In genomic region chr19:11964858-11965645, GRCh38 we compare ENCODE assay signal across 8 cellular contexts. TPM values are rescaled to one million over a fixed set of nuclear protein-coding genes. Genes with fewer than 3 reads are reported as not detected.
DNase-seq lines count a peak whose midpoint lies in the region; ATAC-seq, FAIRE-seq and TF ChIP-seq lines count a peak whose summit lies in the region.

Gene ZNF763, plus strand, starts transcription at chr19:11965040. Its CDS starts 169 bp downstream, at chr19:11965209.

- peaks cover 8% of the 10 kb centered on the region for H3K36me3 ChIP-seq in Karpas-422 (ENCODE audit: insufficient read depth, low read length)
- no peaks in the 10 kb centered on the region for H3K36me3 ChIP-seq in SK-N-SH (replicated peaks in 1 of 2; ENCODE audit: control insufficient read depth in 1 of 2, insufficient read depth in 2 of 2, low read length in 1 of 2)
- no peaks in the 10 kb centered on the region for H3K36me3 ChIP-seq in suprapubic skin

- peaks cover 0 to 11% of the 10 kb centered on the region in 2 donors for H3K36me3 Mint-ChIP-seq in activated naive CD4-positive, alpha-beta T cell treated with anti-CD3 and anti-CD28 coated beads, Interleukin-2, amount 50 U/mL, for 72 hours

- H3K27ac Mint-ChIP-seq in activated naive CD4-positive, alpha-beta T cell treated with anti-CD3 and anti-CD28 coated beads, Interleukin-2, amount 50 U/mL, for 72 hours: peak within 1 kb of the TSS; percentile 25 to 47

- CTCF ChIA-PET in SK-N-SH (lab: Yijun Ruan, JAX): interaction anchor here (0.6 to 7.8 kb wide), 12 partner anchors 10 to 175 kb away, joined by 3 to 123 read pairs (median 8); partner anchors contain the start of genes ZNF20, ZNF491, ZNF700 and ZNF878

- TF ChIP-seq EP300 in SK-N-SH (IDR thresholded peaks at IDR 0.05; ENCODE audit: borderline replicate concordance in 1 of 2, low read depth in 1 of 2, low read length in 1 of 2) (no peak), suprapubic skin (IDR thresholded peaks at IDR 0.05) (no peak)

- H2AFZ ChIP-seq in Karpas-422 (ENCODE audit: low read length) (peak within 1 kb of the TSS; percentile 83), SK-N-SH (ENCODE audit: low read depth) (peak within 1 kb of the TSS; percentile 77)

- H3K27ac ChIP-seq in Karpas-422 (ENCODE audit: low read length): peak within 1 kb of the TSS; percentile 63
- H3K27ac ChIP-seq in SK-N-SH (ENCODE audit: low read depth in 2 of 2, low read length in 1 of 2): peak within 1 kb of the TSS; percentile 30 to 72
- H3K27ac ChIP-seq in suprapubic skin: peak within 1 kb of the TSS; percentile 91

- DNase-seq in D721Med (ENCODE audit: insufficient read length, low spot score) (peak; percentile 56), Karpas-422 (peak; percentile 97), SK-N-SH (peak; percentile 92), head of caudate nucleus (peak; percentile 91 to 98 (median 96)), occipital lobe (lab: John Stamatoyannopoulos, UW) (peak; percentile 80), suprapubic skin (ENCODE audit: low spot score in 2 of 2) (peak; percentile 96 to 97)
- peak; percentile 84 to 91 for DNase-seq in activated naive CD4-positive, alpha-beta T cell treated with anti-CD3 and anti-CD28 coated beads, Interleukin-2, amount 50 U/mL, for 72 hours (ENCODE audit: low spot score in 2 of 2)

- H3K9me3 ChIP-seq in Karpas-422 (ENCODE audit: low read length): no peaks in the 10 kb centered on the region
- H3K9me3 ChIP-seq in SK-N-SH: no peaks in the 10 kb centered on the region
- H3K9me3 ChIP-seq in suprapubic skin: no peaks in the 10 kb centered on the region

- ATAC-seq in GM21576 (IDR thresholded peaks at IDR 0.05; ENCODE audit: unreplicated experiment): peak; percentile 90
- peak; percentile 95 to 96 for ATAC-seq in activated naive CD4-positive, alpha-beta T cell treated with anti-CD3 and anti-CD28 coated beads, Interleukin-2, amount 50 U/mL, for 72 hours

- H3K4me3 ChIP-seq in Karpas-422 (ENCODE audit: low read length) (peak within 1 kb of the TSS; percentile 91), SK-N-SH (ENCODE audit: low read depth in 2 of 2, low read length in 1 of 2) (peak within 1 kb of the TSS; percentile 65), suprapubic skin (peak within 1 kb of the TSS; percentile 71)

- H3F3A ChIP-seq in SK-N-SH (replicated peaks; ENCODE audit: insufficient read depth): peaks cover 5% of the 10 kb centered on the region

- 0 out of 2 replicates have a peak, but pooled peaks cover 5% of the 10 kb centered on the region for H3K79me2 ChIP-seq in Karpas-422 (ENCODE audit: low read length)
- no peaks in the 10 kb centered on the region for H3K79me2 ChIP-seq in SK-N-SH (ENCODE audit: insufficient read depth)

- H3K4me1 ChIP-seq in Karpas-422 (ENCODE audit: low read length) (peaks cover 15% of the 10 kb centered on the region), SK-N-SH (ENCODE audit: control insufficient read depth in 1 of 2, insufficient read depth in 2 of 2, low read depth in 1 of 2, low read length in 1 of 2) (peaks cover 0 to 7% of the 10 kb centered on the region in 2 experiments; a peak in 1 of 4 replicates), suprapubic skin (peaks cover 26% of the 10 kb centered on the region)

- intact Hi-C loops in head of caudate nucleus (cut with DNase I): no loop called here

- peaks cover 0 to 12% of the 10 kb centered on the region in 2 donors for H3K9me3 Mint-ChIP-seq in activated naive CD4-positive, alpha-beta T cell treated with anti-CD3 and anti-CD28 coated beads, Interleukin-2, amount 50 U/mL, for 72 hours

- H4K20me1 ChIP-seq in Karpas-422 (ENCODE audit: insufficient read depth, low read depth, low read length): no peaks in the 10 kb centered on the region
- H4K20me1 ChIP-seq in SK-N-SH (ENCODE audit: insufficient read depth): no peaks in the 10 kb centered on the region

- H3K9me2 ChIP-seq in Karpas-422 (replicated peaks; ENCODE audit: insufficient read depth, low read length) (no peaks in the 10 kb centered on the region), SK-N-SH (no peaks in the 10 kb centered on the region)

- TF ChIP-seq CTCF in D721Med (IDR thresholded peaks at IDR 0.05; ENCODE audit: insufficient read depth, missing control alignments) (no peak), SK-N-SH (IDR thresholded peaks at IDR 0.05) (no peak), suprapubic skin (IDR thresholded peaks at IDR 0.05) (no peak)

- H3K4me2 ChIP-seq in Karpas-422 (ENCODE audit: low read depth, low read length, poor library complexity, severe bottlenecking): peak within 1 kb of the TSS; percentile 85
- H3K4me2 ChIP-seq in SK-N-SH: peak within 1 kb of the TSS; percentile 74

- H3K9ac ChIP-seq in Karpas-422 (ENCODE audit: low read length) (peak within 1 kb of the TSS; percentile 82), SK-N-SH (peak within 1 kb of the TSS; percentile 69)

- no peak for TF ChIP-seq RAD21 in SK-N-SH (IDR thresholded peaks at IDR 0.05; ENCODE audit: low read length)

- 3% methylated on average over 31 of the region's 47 CpGs for WGBS in SK-N-SH (ENCODE audit: low lambda C conversion rate)
- WGBS in suprapubic skin: 4% methylated on average over 14 of the region's 47 CpGs

- POLR2A ChIA-PET in SK-N-SH (lab: Yijun Ruan, JAX): interaction anchor here (0.5 to 2.5 kb wide), 9 partner anchors 10 to 675 kb away, joined by 3 to 12 read pairs (median 4); partner anchors contain the start of genes ZNF20, ZNF491 and ZNF878

- TF ChIP-seq POLR2A in suprapubic skin (IDR thresholded peaks at IDR 0.05): peak in 1 of 2 donors; percentile 33

- FAIRE-seq in D721Med (lab: Jason Lieb, UNC): no peak

- H3K27me3 ChIP-seq in Karpas-422 (ENCODE audit: low read length) (no peaks in the 10 kb centered on the region), SK-N-SH (ENCODE audit: insufficient read depth) (no peaks in the 10 kb centered on the region), suprapubic skin (no peaks in the 10 kb centered on the region)

TF ChIP-seq in SK-N-SH, 30 proteins besides CTCF, POLR2A, EP300 and RAD21 (continues in another document):
- no peak for TF ChIP-seq ZBTB33 (IDR thresholded peaks at IDR 0.05; ENCODE audit: borderline replicate concordance, low read depth)
- TF ChIP-seq IRF3 (IDR thresholded peaks at IDR 0.05; ENCODE audit: low read depth, low read length): no peak
- peak; percentile 97 for TF ChIP-seq PBX3 (IDR thresholded peaks at IDR 0.05)
- TF ChIP-seq YY1 (IDR thresholded peaks at IDR 0.05; ENCODE audit: low read depth): no peak
- no peak for TF ChIP-seq TCF12 (IDR thresholded peaks at IDR 0.05)
- TF ChIP-seq CHD2 (IDR thresholded peaks at IDR 0.05; ENCODE audit: low read length, partially characterized antibody): peak; percentile 20
- TF ChIP-seq MXI1 (IDR thresholded peaks at IDR 0.05; ENCODE audit: low read depth, low read length): peak; percentile 84
- TF ChIP-seq SIN3A (IDR thresholded peaks at IDR 0.05; ENCODE audit: borderline replicate concordance, low read depth, low read length): no peak
- 0 out of 2 replicates have a peak, but pooled peaks have one; percentile 44 for TF ChIP-seq RFX5 (IDR thresholded peaks at IDR 0.05; ENCODE audit: low read length)
- 0 out of 2 replicates have a peak, but pooled peaks have one; percentile 16 for TF ChIP-seq TAF1 (IDR thresholded peaks at IDR 0.05; ENCODE audit: borderline replicate concordance, low read depth, low read length)
- no peak for TF ChIP-seq SMC3 (IDR thresholded peaks at IDR 0.05; ENCODE audit: low read depth, low read length)
- no peak for TF ChIP-seq GABPA (IDR thresholded peaks at IDR 0.05; ENCODE audit: low read depth)
- TF ChIP-seq MEF2A (IDR thresholded peaks at IDR 0.05; ENCODE audit: borderline replicate concordance, low read depth): no peak
- TF ChIP-seq RXRA (IDR thresholded peaks at IDR 0.05; ENCODE audit: borderline replicate concordance, low read depth): no peak
- no peak for TF ChIP-seq FOXM1 (IDR thresholded peaks at IDR 0.05; ENCODE audit: low read depth)

RNA-seq across cellular contexts. Expression of gene ZNF763, which starts in this region (rescaled TPM):
- total RNA-seq in Karpas-422 (2014; rRNA removed; shearing (Covaris generic); ENCODE audit: low replicate concordance): 3.2 and 9.2 TPM in 2 replicates
- polyA plus RNA-seq in SK-N-SH (2012; rRNA removed): 0.55 and 0.72 TPM in 2 replicates
- 0.72 and 0.86 TPM in 2 replicates for polyA plus RNA-seq in SK-N-SH (2012; cell fraction: cytosol; rRNA removed)
- 1.2 and 2.5 TPM in 2 replicates for polyA plus RNA-seq in SK-N-SH (2012; cell fraction: nucleus; rRNA removed)
- 1 to 10 TPM in 1 of 2 donors, under 1 TPM in 1; 0.82 to 1.0 TPM for total RNA-seq in activated naive CD4-positive, alpha-beta T cell treated with anti-CD3 and anti-CD28 coated beads, Interleukin-2, amount 50 U/mL, for 72 hours
- total RNA-seq in occipital lobe (6.7 TPM), suprapubic skin (1 to 10 TPM; 1.9 to 5.6 (median 3.8) TPM)

Comparison
In these comparisons a context has a peak if more than half of its experiments do, and no peak if none do; other contexts are left out.
1. Peak in every context shown above with its lines: DNase-seq, ATAC-seq, H3K4me3 ChIP-seq and H3K27ac ChIP-seq.